29 cellular contexts compared by ENCODE assay signal in genomic region chr9:33236571-33236970, GRCh38. TPM values are rescaled to one million over a fixed set of nuclear protein-coding genes. Genes with fewer than 3 reads are reported as not detected.
"Had no signal": no experiment of that assay in that cellular context is flagged by ENCODE, and none has a peak within 500 bp of the region (broad histone marks: within the 10 kb centered on the region; RNA-seq: fewer than 3 reads in every experiment).

No MANE protein-coding gene starts in this region.

- H3K4me1 ChIP-seq: ascending aorta had no signal

- H3K27ac ChIP-seq: adrenal gland, ascending aorta, neutrophil, pancreas, psoas muscle, tibial artery had no signal

- H3K27ac Mint-ChIP-seq: activated CD8-positive, alpha-beta T cell treated with anti-CD3 and anti-CD28 coated beads, Interleukin-2, amount 10 ng/mL, durations not matched to agents 7 days and 5 days; activated naive CD8-positive, alpha-beta T cell; activated T-cell treated with anti-CD3 and anti-CD28 coated beads, Interleukin-2, amount 50 U/mL, for 24 hours; activated T-helper 17 cell treated with anti-CD3 and anti-CD28 coated beads, Interleukin-2, amount 50 U/mL, for 72 hours; endodermal cell; memory B cell; natural killer cell treated with Interleukin-12 subunit alpha and Interleukin-12 subunit beta and Interleukin-15 and Interleukin-18, amount 100 ng/mL, for 72 hours; stimulated activated naive CD8-positive, alpha-beta T cell treated with anti-CD3 and anti-CD28 coated beads, Interleukin-15, Interleukin-2, amounts not matched to agents 100 ng/mL and 50 ng/mL, for 24 hours had no signal

- H3K27me3 Mint-ChIP-seq: activated naive CD8-positive, alpha-beta T cell; activated T-cell treated with anti-CD3 and anti-CD28 coated beads, Interleukin-2, amount 50 U/mL, for 24 hours had no signal

- FAIRE-seq: colon, pancreas, TTC549 had no signal

- H3K27me3 ChIP-seq: adrenal gland, ascending aorta, neutrophil, pancreas had no signal

- H3K9me3 Mint-ChIP-seq: activated T-cell treated with anti-CD3 and anti-CD28 coated beads, Interleukin-2, amount 50 U/mL, for 24 hours; activated T-helper 17 cell treated with anti-CD3 and anti-CD28 coated beads, Interleukin-2, amount 50 U/mL, for 72 hours; endodermal cell; immature natural killer cell; memory B cell; natural killer cell treated with Interleukin-12 subunit alpha and Interleukin-12 subunit beta and Interleukin-15 and Interleukin-18, amount 100 ng/mL, for 72 hours; stimulated activated naive CD8-positive, alpha-beta T cell treated with anti-CD3 and anti-CD28 coated beads, Interleukin-15, Interleukin-2, amounts not matched to agents 100 ng/mL and 50 ng/mL, for 24 hours had no signal

- DNase-seq: activated CD4-positive, alpha-beta T cell treated with anti-CD3 and anti-CD28 coated beads for 1 hour; activated CD4-positive, alpha-beta T cell treated with anti-CD3 and anti-CD28 coated beads, Interleukin-2, amount 50 U/mL, for 1 hour; activated CD8-positive, alpha-beta T cell treated with anti-CD3 and anti-CD28 coated beads, Interleukin-2, amount 10 ng/mL, durations not matched to agents 7 days and 5 days; activated naive CD4-positive, alpha-beta T cell; activated T-cell treated with anti-CD3 and anti-CD28 coated beads, Interleukin-2, amount 50 U/mL, for 24 hours; adrenal gland; central memory CD4-positive, alpha-beta T cell; endodermal cell; foreskin melanocyte; immature natural killer cell; pancreas; psoas muscle; right cardiac atrium; stimulated activated CD4-positive, alpha-beta T cell treated with anti-CD3 and anti-CD28 coated beads, Interleukin-12 subunit alpha, Interleukin-12 subunit beta, amount 100 ng/mL, for 4 hours; T-helper 1 cell; tibial artery had no signal

- H3K4me3 Mint-ChIP-seq: activated CD8-positive, alpha-beta T cell treated with anti-CD3 and anti-CD28 coated beads, Interleukin-2, amount 10 ng/mL, durations not matched to agents 7 days and 5 days; activated naive CD8-positive, alpha-beta T cell; activated T-cell treated with anti-CD3 and anti-CD28 coated beads, Interleukin-2, amount 50 U/mL, for 24 hours; activated T-helper 17 cell treated with anti-CD3 and anti-CD28 coated beads, Interleukin-2, amount 50 U/mL, for 72 hours; endodermal cell; immature natural killer cell; memory B cell; natural killer cell treated with Interleukin-12 subunit alpha and Interleukin-12 subunit beta and Interleukin-15 and Interleukin-18, amount 100 ng/mL, for 72 hours; stimulated activated naive CD8-positive, alpha-beta T cell treated with anti-CD3 and anti-CD28 coated beads, Interleukin-15, Interleukin-2, amounts not matched to agents 100 ng/mL and 50 ng/mL, for 24 hours had no signal

- H3K36me3 ChIP-seq: adrenal gland, ascending aorta, neutrophil, pancreas, tibial artery had no signal

- H3K4me3 ChIP-seq: adrenal gland, ascending aorta, pancreas, psoas muscle, tibial artery had no signal

- H3K4me1 Mint-ChIP-seq: activated T-helper 17 cell treated with anti-CD3 and anti-CD28 coated beads, Interleukin-2, amount 50 U/mL, for 72 hours; immature natural killer cell; memory B cell had no signal

- ATAC-seq: activated CD8-positive, alpha-beta T cell treated with anti-CD3 and anti-CD28 coated beads, Interleukin-2, amount 10 ng/mL, durations not matched to agents 7 days and 5 days; activated T-helper 17 cell treated with anti-CD3 and anti-CD28 coated beads, Interleukin-2, amount 50 U/mL, for 72 hours; natural killer cell treated with Interleukin-12 subunit alpha and Interleukin-12 subunit beta and Interleukin-15 and Interleukin-18, amount 100 ng/mL, for 72 hours; pancreas; psoas muscle; right cardiac atrium had no signal

- H3K9me3 ChIP-seq: adrenal gland, ascending aorta, neutrophil, pancreas, psoas muscle, tibial artery had no signal

RNA-seq across cellular contexts. Expression of gene SPINK4, which starts 3.4 kb away (rescaled TPM):
- total RNA-seq: activated CD8-positive, alpha-beta T cell treated with anti-CD3 and anti-CD28 coated beads, Interleukin-2, amount 10 ng/mL, durations not matched to agents 7 days and 5 days; activated T-helper 17 cell treated with anti-CD3 and anti-CD28 coated beads, Interleukin-2, amount 50 U/mL, for 72 hours; ascending aorta; fibroblast of lung; natural killer cell treated with Interleukin-12 subunit alpha and Interleukin-12 subunit beta and Interleukin-15 and Interleukin-18, amount 100 ng/mL, for 72 hours; psoas muscle; right cardiac atrium; skeletal muscle tissue; ureter had no signal
- polyA plus RNA-seq: fibroblast of lung, immature natural killer cell, liver, right cardiac atrium had no signal
